Comparison of ENCODE assay signal across 9 cellular contexts in the genomic region with DNA sequence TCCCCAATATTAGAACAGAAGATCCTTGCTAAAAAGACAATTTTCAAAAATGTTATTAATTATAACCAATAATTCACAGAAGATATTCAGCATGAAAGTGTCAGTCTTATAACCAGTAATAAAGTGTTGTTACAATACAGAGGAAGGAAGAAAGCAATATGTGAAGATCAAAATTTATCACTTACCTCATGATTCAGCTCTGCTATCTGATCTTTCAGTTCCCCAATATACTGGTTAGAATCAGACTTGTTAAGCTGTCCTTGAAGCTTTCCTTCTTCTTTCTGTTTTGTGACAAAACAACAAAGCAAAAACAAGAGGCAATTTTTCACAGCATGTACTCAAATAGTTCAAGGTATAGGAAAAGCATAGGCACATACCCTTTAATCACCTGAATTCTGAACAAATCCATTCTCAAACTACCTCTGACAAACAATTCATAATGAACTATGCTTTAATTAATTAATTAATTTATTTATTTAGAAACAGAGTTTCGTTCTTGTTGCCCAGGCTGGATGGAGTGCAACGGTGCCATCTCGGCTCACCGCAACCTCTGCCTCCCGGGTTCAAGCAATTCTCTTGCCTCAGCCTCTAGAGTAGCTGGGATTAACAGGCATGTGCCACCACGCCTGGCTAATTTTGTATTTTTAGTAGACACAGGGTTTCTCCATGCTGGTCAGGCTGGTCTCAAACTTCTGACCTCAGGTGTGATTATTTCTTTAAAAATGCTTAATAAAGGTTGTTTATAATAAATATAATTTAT.
DNase-seq lines count a peak whose midpoint lies in the region; ATAC-seq and TF ChIP-seq lines count a peak whose summit lies in the region.
"Had no signal": no experiment of that assay in that cellular context is flagged by ENCODE, and none has a peak within 500 bp of the region (broad histone marks: within the 10 kb centered on the region; RNA-seq: fewer than 3 reads in every experiment).

No MANE protein-coding gene starts in this region.

- H3K9me3 Mint-ChIP-seq in activated CD8-positive, alpha-beta memory T cell treated with anti-CD3 and anti-CD28 coated beads, Interleukin-2, amount 10 ng/mL, durations not matched to agents 7 days and 5 days (ENCODE audit: low read depth): no peaks in the 10 kb centered on the region
- no peaks in the 10 kb centered on the region for H3K9me3 Mint-ChIP-seq in Caco-2 (ENCODE audit: unreplicated experiment)

- CTCF ChIA-PET in activated CD8-positive, alpha-beta memory T cell treated with anti-CD3 and anti-CD28 coated beads, Interleukin-2, amount 10 ng/mL, durations not matched to agents 7 days and 5 days (lab: Charles Lee): interaction anchor here (0.9 kb wide), 1 partner anchor 81 kb away, joined by 3 read pairs; no protein-coding TSS in a partner anchor
- CTCF ChIA-PET in Caco-2 (lab: Charles Lee): no interaction called here

- H3K27me3 ChIP-seq in neutrophil (no peaks in the 10 kb centered on the region), Caco-2 (replicated peaks; ENCODE audit: control insufficient read depth, insufficient read depth, low read length) (no peaks in the 10 kb centered on the region)

- H3K4me3 Mint-ChIP-seq in activated CD8-positive, alpha-beta memory T cell treated with anti-CD3 and anti-CD28 coated beads, Interleukin-2, amount 10 ng/mL, durations not matched to agents 7 days and 5 days: no peak overlapping the region
- H3K4me3 Mint-ChIP-seq in Caco-2 (ENCODE audit: unreplicated experiment): no peak overlapping the region

- H3K9me3 ChIP-seq in neutrophil: no peaks in the 10 kb centered on the region
- no peaks in the 10 kb centered on the region for H3K9me3 ChIP-seq in Caco-2
- H3K9me3 ChIP-seq: lower lobe of right lung had no signal

- no TSS peak for BruUV-seq in Caco-2 (replicated peaks; lab: Mats Ljungman, UMichigan)

- DNase-seq in activated CD8-positive, alpha-beta memory T cell treated with anti-CD3 and anti-CD28 coated beads, Interleukin-2, amount 10 ng/mL, durations not matched to agents 7 days and 5 days: no peak
- DNase-seq in activated CD8-positive, alpha-beta memory T cell treated with anti-CD3 and anti-CD28 coated beads for 24 hours: no peak
- DNase-seq in Caco-2 (no peak), H4 (ENCODE audit: low spot score) (no peak)
- no peak for DNase-seq in stimulated activated CD4-positive, alpha-beta T cell treated with anti-CD3 and anti-CD28 coated beads, Interleukin-2, amount 100 ng/mL, for 48 hours
- DNase-seq: lower lobe of right lung had no signal

- TF ChIP-seq CTCF in neutrophil (IDR thresholded peaks at IDR 0.05) (no peak), Caco-2 (IDR thresholded peaks at IDR 0.05; ENCODE audit: insufficient read depth in 1 of 2, low read depth in 1 of 2, low read length in 1 of 2, severe bottlenecking in 1 of 2, unreplicated experiment in 1 of 2) (no peak)

- POLR2A ChIA-PET in Caco-2 (lab: Charles Lee): no interaction called here

- H3K36me3 ChIP-seq in neutrophil: no peaks in the 10 kb centered on the region
- H3K36me3 ChIP-seq in Caco-2 (ENCODE audit: control insufficient read depth, insufficient read depth, low read length): no peaks in the 10 kb centered on the region
- H3K36me3 ChIP-seq: lower lobe of right lung had no signal

- no peaks in the 10 kb centered on the region for H3K27me3 Mint-ChIP-seq in activated CD8-positive, alpha-beta memory T cell treated with anti-CD3 and anti-CD28 coated beads, Interleukin-2, amount 10 ng/mL, durations not matched to agents 7 days and 5 days
- H3K27me3 Mint-ChIP-seq in Caco-2 (ENCODE audit: insufficient read depth, unreplicated experiment): no peaks in the 10 kb centered on the region

- peak overlapping the region; percentile 64 for H3K27ac ChIP-seq in neutrophil
- H3K27ac ChIP-seq: lower lobe of right lung had no signal

- peak; percentile 60 for ATAC-seq in activated CD8-positive, alpha-beta memory T cell treated with anti-CD3 and anti-CD28 coated beads, Interleukin-2, amount 10 ng/mL, durations not matched to agents 7 days and 5 days
- ATAC-seq in GM21786 (IDR thresholded peaks at IDR 0.05; ENCODE audit: unreplicated experiment) (peak; percentile 98), HG03469 (IDR thresholded peaks at IDR 0.05; ENCODE audit: unreplicated experiment) (peak; percentile 96)

- H3K4me3 ChIP-seq in neutrophil (ENCODE audit: low read depth in 1 of 2, low read length in 1 of 2): no peak overlapping the region
- H3K4me3 ChIP-seq in Caco-2 (ENCODE audit: low read depth, low read length): no peak overlapping the region
- H3K4me3 ChIP-seq: lower lobe of right lung had no signal

- intact Hi-C loops in Caco-2 (cut with micrococcal nuclease; ENCODE audit: unreplicated experiment): no loop called here

- peaks cover 40% of the 10 kb centered on the region for H3K4me1 Mint-ChIP-seq in activated CD8-positive, alpha-beta memory T cell treated with anti-CD3 and anti-CD28 coated beads, Interleukin-2, amount 10 ng/mL, durations not matched to agents 7 days and 5 days
- H3K4me1 Mint-ChIP-seq in Caco-2 (ENCODE audit: low read depth, unreplicated experiment): no peaks in the 10 kb centered on the region

- H3K36me3 Mint-ChIP-seq in activated CD8-positive, alpha-beta memory T cell treated with anti-CD3 and anti-CD28 coated beads, Interleukin-2, amount 10 ng/mL, durations not matched to agents 7 days and 5 days: peaks cover 19% of the 10 kb centered on the region
- no peaks in the 10 kb centered on the region for H3K36me3 Mint-ChIP-seq in Caco-2 (ENCODE audit: insufficient read depth, unreplicated experiment)

- H3K27ac Mint-ChIP-seq in activated CD8-positive, alpha-beta memory T cell treated with anti-CD3 and anti-CD28 coated beads, Interleukin-2, amount 10 ng/mL, durations not matched to agents 7 days and 5 days: peak overlapping the region; percentile 59
- no peak overlapping the region for H3K27ac Mint-ChIP-seq in Caco-2 (ENCODE audit: unreplicated experiment)

- H3K4me1 ChIP-seq in neutrophil (ENCODE audit: control insufficient read depth in 1 of 2, insufficient read depth in 1 of 2, low read depth in 1 of 2, low read length in 1 of 2) (peaks cover 20 to 28% of the 10 kb centered on the region in 2 experiments), Caco-2 (no peaks in the 10 kb centered on the region)
- H3K4me1 ChIP-seq: lower lobe of right lung had no signal
